9 cellular contexts compared by ENCODE assay signal in genomic region chr1:41666991-41667631, GRCh38.
DNase-seq lines count a peak whose midpoint lies in the region; ATAC-seq, FAIRE-seq and TF ChIP-seq lines count a peak whose summit lies in the region.
"Had no signal": no experiment of that assay in that cellular context is flagged by ENCODE, and none has a peak within 500 bp of the region (broad histone marks: within the 10 kb centered on the region; RNA-seq: fewer than 3 reads in every experiment).

No MANE protein-coding gene starts in this region.

- H3K4me3 ChIP-seq in testis, result no peak overlapping the region

- TF ChIP-seq CTCF in RWPE1 (conservative IDR thresholded peaks at IDR 0.05; ENCODE audit: low read depth) (no peak), testis (IDR thresholded peaks at IDR 0.05) (no peak)

- H3K27me3 ChIP-seq in testis, result no peaks in the 10 kb centered on the region

- FAIRE-seq in H54 (lab: Jason Lieb, UNC), result no peak
- FAIRE-seq: endometrium had no signal

- intact Hi-C loops in testis (cut with DNase I; ENCODE audit: low total_unique reads), result no loop called here

- peak; percentile 34 for DNase-seq in COLO668 (lab: John Stamatoyannopoulos, UW; ENCODE audit: unreplicated experiment)
- no peak for DNase-seq in RWPE1 (ENCODE audit: low spot score)
- DNase-seq in activated naive CD8-positive, alpha-beta T cell treated with anti-CD3 and anti-CD28 coated beads, Interleukin-2, amount 50 U/mL, for 16 hours (ENCODE audit: low read depth, low spot score), result peak; percentile 53
- DNase-seq in stimulated activated CD4-positive, alpha-beta T cell treated with anti-CD3 and anti-CD28 coated beads, Interleukin-2, amount 100 ng/mL, for 4 hours (ENCODE audit: low read depth), result peak; percentile 70
- no peak for DNase-seq in testis
- no peak for DNase-seq in globus pallidus (ENCODE audit: low spot score)
- no peak for DNase-seq in H54 (ENCODE audit: insufficient read length, low spot score)

- POLR2A ChIA-PET in RWPE1 (lab: Yijun Ruan, JAX; ENCODE audit: low non-redundant PET), result no interaction called here

- H3K4me1 ChIP-seq in testis, result peaks cover 7% of the 10 kb centered on the region

- no peaks in the 10 kb centered on the region for H3K9me3 ChIP-seq in testis

- CTCF ChIA-PET in RWPE1 (lab: Yijun Ruan, JAX), result interaction anchor here (0.6 to 1.1 kb wide), 2 partner anchors 39 to 116 kb away, joined by 3 to 7 read pairs; no protein-coding TSS in a partner anchor

- TF ChIP-seq POLR2A in testis (IDR thresholded peaks at IDR 0.05) (no peak), H54 (IDR thresholded peaks at IDR 0.05; ENCODE audit: low read depth, low read length) (no peak)

- H3K27ac ChIP-seq in RWPE1 (peak overlapping the region; percentile 49), testis (no peak overlapping the region)

- peak; percentile 75 for ATAC-seq in GM21786 (IDR thresholded peaks at IDR 0.05; ENCODE audit: unreplicated experiment)

- H3K36me3 ChIP-seq in testis (ENCODE audit: low read depth, missing control alignments), result no peaks in the 10 kb centered on the region

- WGBS in testis, 2 donors, result 71 to 88% methylated on average over 2 to 3 of the region's 3 CpGs

Comparison
In these comparisons a context has a peak if more than half of its experiments do, and no peak if none do; other contexts are left out.
1. DNase-seq: peak in COLO668 (single experiment), activated naive CD8-positive, alpha-beta T cell treated with anti-CD3 and anti-CD28 coated beads, Interleukin-2, amount 50 U/mL, for 16 hours (single experiment) and stimulated activated CD4-positive, alpha-beta T cell treated with anti-CD3 and anti-CD28 coated beads, Interleukin-2, amount 100 ng/mL, for 4 hours (single experiment); none in RWPE1 (single experiment), testis (single experiment), globus pallidus (single experiment) and H54 (single experiment).